ENCODE assay signal across 13 cellular contexts in genomic region chr15:90483012-90483307, GRCh38. TPM values are rescaled to one million over a fixed set of nuclear protein-coding genes. Genes with fewer than 3 reads are reported as not detected.
DNase-seq lines count a peak whose midpoint lies in the region; ATAC-seq and TF ChIP-seq lines count a peak whose summit lies in the region.
"Had no signal": no experiment of that assay in that cellular context is flagged by ENCODE, and none has a peak within 500 bp of the region (broad histone marks: within the 10 kb centered on the region; RNA-seq: fewer than 3 reads in every experiment).

No MANE protein-coding gene starts in this region.

- no peak overlapping the region for H3K9ac ChIP-seq in PC-3 (ENCODE audit: low read length)
- H3K9ac ChIP-seq: GM23248 had no signal

- H3K9me3 ChIP-seq in PC-3 (ENCODE audit: low read length) (no peaks in the 10 kb centered on the region), esophagus squamous epithelium (no peaks in the 10 kb centered on the region)
- H3K9me3 ChIP-seq: BE2C had no signal

- CTCF ChIA-PET in PC-3 (lab: Charles Lee) = interaction anchor here (0.6 to 0.9 kb wide), 2 partner anchors 162 to 163 kb away, joined by 4 to 6 read pairs; no protein-coding TSS in a partner anchor

- H3K27ac ChIP-seq in cingulate gyrus (ENCODE audit: low read depth, low read length) = peak overlapping the region; percentile 86
- H3K27ac ChIP-seq in PC-3 (ENCODE audit: low read length) = no peak overlapping the region
- H3K27ac ChIP-seq in esophagus squamous epithelium = no peak overlapping the region
- H3K27ac ChIP-seq: C4-2B, GM23248 had no signal

- H3K36me3 ChIP-seq in PC-3 (ENCODE audit: low read depth, low read length) (peaks cover 57% of the 10 kb centered on the region), esophagus squamous epithelium (peaks cover 33 to 100% (median 33%) of the 10 kb centered on the region in 3 donors)

- TF ChIP-seq POLR2A in esophagus squamous epithelium (IDR thresholded peaks at IDR 0.05) = no peak

- POLR2A ChIA-PET in PC-3 (lab: Charles Lee; ENCODE audit: unreplicated experiment) = no interaction called here

- peaks cover 27% of the 10 kb centered on the region for H3K4me1 ChIP-seq in PC-3 (ENCODE audit: insufficient read depth, low read length)
- H3K4me1 ChIP-seq in esophagus squamous epithelium = no peaks in the 10 kb centered on the region

- H3K79me2 ChIP-seq in PC-3 (ENCODE audit: low read length) = no peaks in the 10 kb centered on the region

- DNase-seq in natural killer cell (no peak), pons (ENCODE audit: low spot score) (peak; percentile 86), PC-3 (no peak), esophagus squamous epithelium (lab: John Stamatoyannopoulos, UW) (no peak)
- DNase-seq in natural killer cell treated with Interleukin-12 subunit alpha and Interleukin-12 subunit beta and Interleukin-15 and Interleukin-18, amount 100 ng/mL, for 72 hours (ENCODE audit: low spot score) = no peak
- DNase-seq: DMS79 had no signal

- TF ChIP-seq CTCF in natural killer cell (IDR thresholded peaks at IDR 0.05) (no peak), PC-3 (conservative IDR thresholded peaks at IDR 0.05; ENCODE audit: low read depth, low read length) (no peak), esophagus squamous epithelium (IDR thresholded peaks at IDR 0.05) (no peak)

- H2AFZ ChIP-seq in PC-3 (ENCODE audit: low read length) = no peak overlapping the region
- H2AFZ ChIP-seq: GM23248 had no signal

- no peaks in the 10 kb centered on the region for H4K20me1 ChIP-seq in PC-3 (ENCODE audit: low read length)

- H3K9me3 Mint-ChIP-seq in natural killer cell = no peaks in the 10 kb centered on the region
- H3K9me3 Mint-ChIP-seq in natural killer cell treated with Interleukin-12 subunit alpha and Interleukin-12 subunit beta and Interleukin-15 and Interleukin-18, amount 100 ng/mL, for 72 hours = no peaks in the 10 kb centered on the region
- H3K9me3 Mint-ChIP-seq: CD4-positive, alpha-beta memory T cell had no signal

- WGBS in esophagus squamous epithelium, 2 donors = 33 to 80% methylated on average over 1 of the region's 1 CpG

- ATAC-seq in natural killer cell (no peak), PC-3 (no peak), HG02885 (IDR thresholded peaks at IDR 0.05; ENCODE audit: poor library complexity, unreplicated experiment) (no peak)
- no peak for ATAC-seq in natural killer cell treated with Interleukin-12 subunit alpha and Interleukin-12 subunit beta and Interleukin-15 and Interleukin-18, amount 100 ng/mL, for 72 hours

- no peaks in the 10 kb centered on the region for H3K27me3 ChIP-seq in PC-3 (ENCODE audit: low read length)
- H3K27me3 ChIP-seq in esophagus squamous epithelium = no peaks in the 10 kb centered on the region
- H3K27me3 ChIP-seq: BE2C had no signal

- BruUV-seq in PC-3 (replicated peaks; lab: Mats Ljungman, UMichigan) = no TSS peak

- H3K4me2 ChIP-seq in PC-3 (ENCODE audit: low read length) = no peak overlapping the region

- no peaks in the 10 kb centered on the region for H3K9me2 ChIP-seq in PC-3 (replicated peaks; ENCODE audit: low read length)

- intact Hi-C loops in natural killer cell (cut with micrococcal nuclease) (no loop called here), PC-3 (cut with micrococcal nuclease) (no loop called here), esophagus squamous epithelium (cut with DNase I) (loop anchor here (10.0 kb wide), 1 partner anchor 158 kb away; no protein-coding TSS in a partner anchor)

- H3K4me3 ChIP-seq in PC-3 (ENCODE audit: low read length) (no peak overlapping the region), esophagus squamous epithelium (no peak overlapping the region)
- H3K4me3 ChIP-seq: GM12878, GM23248 had no signal

- peaks cover 39% of the 10 kb centered on the region for H3K36me3 Mint-ChIP-seq in natural killer cell
- H3K36me3 Mint-ChIP-seq in natural killer cell treated with Interleukin-12 subunit alpha and Interleukin-12 subunit beta and Interleukin-15 and Interleukin-18, amount 100 ng/mL, for 72 hours = peaks cover 49% of the 10 kb centered on the region

- H3K4me1 Mint-ChIP-seq in natural killer cell = peaks cover 37 to 43% of the 10 kb centered on the region in 2 donors
- peaks cover 30 to 39% of the 10 kb centered on the region in 2 donors for H3K4me1 Mint-ChIP-seq in natural killer cell treated with Interleukin-12 subunit alpha and Interleukin-12 subunit beta and Interleukin-15 and Interleukin-18, amount 100 ng/mL, for 72 hours (ENCODE audit: low read depth in 2 of 2)

- no peak overlapping the region for H3K4me3 Mint-ChIP-seq in natural killer cell
- no peak overlapping the region for H3K4me3 Mint-ChIP-seq in natural killer cell treated with Interleukin-12 subunit alpha and Interleukin-12 subunit beta and Interleukin-15 and Interleukin-18, amount 100 ng/mL, for 72 hours
- H3K4me3 Mint-ChIP-seq: CD4-positive, alpha-beta memory T cell had no signal

- peaks cover 11% of the 10 kb centered on the region for H3F3A ChIP-seq in PC-3 (ENCODE audit: low read length, unreplicated experiment)

- H3K27me3 Mint-ChIP-seq in natural killer cell (ENCODE audit: low read depth in 2 of 2) = no peaks in the 10 kb centered on the region
- no peaks in the 10 kb centered on the region for H3K27me3 Mint-ChIP-seq in natural killer cell treated with Interleukin-12 subunit alpha and Interleukin-12 subunit beta and Interleukin-15 and Interleukin-18, amount 100 ng/mL, for 72 hours
- H3K27me3 Mint-ChIP-seq: CD4-positive, alpha-beta memory T cell had no signal

- H3K27ac Mint-ChIP-seq in natural killer cell = peak overlapping the region; percentile 62 to 76
- H3K27ac Mint-ChIP-seq in natural killer cell treated with Interleukin-12 subunit alpha and Interleukin-12 subunit beta and Interleukin-15 and Interleukin-18, amount 100 ng/mL, for 72 hours = peak overlapping the region in 1 of 2 donors; percentile 29

RNA-seq across cellular contexts. Expression of gene CRTC3, which starts 46.8 kb away (rescaled TPM):
- 100 to 1,000 TPM in 1 of 3 donors, 10 to 100 TPM in 2; 68.8 to 101 (median 92.4) TPM for total RNA-seq in natural killer cell
- total RNA-seq in natural killer cell treated with Interleukin-12 subunit alpha and Interleukin-12 subunit beta and Interleukin-15 and Interleukin-18, amount 100 ng/mL, for 72 hours = 10 to 100 TPM; 44.1 to 69.4 TPM
- total RNA-seq in PC-3 (2014; rRNA removed) = 12.4 and 18.8 TPM in 2 replicates
- 10 to 100 TPM; 10.0 to 33.0 (median 13.3) TPM for total RNA-seq in esophagus squamous epithelium
